In genomic region chr18:80108122-80108536, GRCh38 we compare ENCODE assay signal across 8 cellular contexts. TPM values are rescaled to one million over a fixed set of nuclear protein-coding genes. Genes with fewer than 3 reads are reported as not detected.
DNase-seq lines count a peak whose midpoint lies in the region; ATAC-seq and TF ChIP-seq lines count a peak whose summit lies in the region.

No MANE protein-coding gene starts in this region.

- DNase-seq in CD8-positive, alpha-beta memory T cell = peak in 3 of 5 donors; percentile 8 to 36 (median 16)
- DNase-seq in SK-N-MC (ENCODE audit: low read depth, low spot score) (no peak), ovary (peak; percentile 28 to 55 (median 50)), left lobe of liver (ENCODE audit: low spot score) (no peak), MV-4-11 (lab: John Stamatoyannopoulos, UW) (no peak), COLO668 (lab: John Stamatoyannopoulos, UW; ENCODE audit: unreplicated experiment) (no peak)
- peak; percentile 7 to 16 (median 14) for DNase-seq in effector memory CD8-positive, alpha-beta T cell

- TF ChIP-seq EP300 in ovary (IDR thresholded peaks at IDR 0.05) = no peak

- H3K9ac ChIP-seq in SK-N-MC (ENCODE audit: insufficient read length) = no peak overlapping the region

- H3K36me3 Mint-ChIP-seq in CD8-positive, alpha-beta memory T cell = peaks cover 0 to 4% (median 2%) of the 10 kb centered on the region in 3 donors
- H3K36me3 Mint-ChIP-seq in effector memory CD8-positive, alpha-beta T cell (ENCODE audit: insufficient read depth) = peaks cover 25% of the 10 kb centered on the region

- TF ChIP-seq CTCF in ovary (IDR thresholded peaks at IDR 0.05) = no peak

- WGBS in ovary, 3 donors = 89 to 92% (median 90%) methylated on average over 23 of the region's 23 CpGs

- H3K4me3 ChIP-seq in CD8-positive, alpha-beta memory T cell (ENCODE audit: low read length) = no peak overlapping the region
- H3K4me3 ChIP-seq in SK-N-MC (0 out of 2 replicates have a peak overlapping the region, but pooled peaks have one; percentile 9), ovary (no peak overlapping the region)

- no peak for ATAC-seq in effector memory CD8-positive, alpha-beta T cell (replicated peaks)
- ATAC-seq in left lobe of liver (no peak), GM21515 (IDR thresholded peaks at IDR 0.05; ENCODE audit: unreplicated experiment) (no peak)

- H3K27me3 ChIP-seq in CD8-positive, alpha-beta memory T cell (ENCODE audit: insufficient read depth, low read length, poor library complexity, severe bottlenecking) = no peaks in the 10 kb centered on the region
- no peaks in the 10 kb centered on the region for H3K27me3 ChIP-seq in ovary

- peaks cover 16% of the 10 kb centered on the region for H3K4me1 ChIP-seq in CD8-positive, alpha-beta memory T cell (ENCODE audit: insufficient read depth, low read length)
- peaks cover 2% of the 10 kb centered on the region for H3K4me1 ChIP-seq in ovary (ENCODE audit: insufficient read depth)

- peaks cover 33 to 54% (median 40%) of the 10 kb centered on the region in 3 donors for H3K4me1 Mint-ChIP-seq in CD8-positive, alpha-beta memory T cell
- H3K4me1 Mint-ChIP-seq in effector memory CD8-positive, alpha-beta T cell (ENCODE audit: low read depth in 2 of 2) = peaks cover 18 to 20% of the 10 kb centered on the region in 2 donors

- no peaks in the 10 kb centered on the region for H3K9me3 ChIP-seq in CD8-positive, alpha-beta memory T cell (ENCODE audit: low read length)
- H3K9me3 ChIP-seq in SK-N-MC (ENCODE audit: low read depth, low read length) = no peaks in the 10 kb centered on the region
- no peaks in the 10 kb centered on the region for H3K9me3 ChIP-seq in ovary

- H3K36me3 ChIP-seq in CD8-positive, alpha-beta memory T cell (ENCODE audit: insufficient read depth, low read length) = no peaks in the 10 kb centered on the region
- H3K36me3 ChIP-seq in SK-N-MC (ENCODE audit: insufficient read depth, low read length) (peaks cover 7% of the 10 kb centered on the region), ovary (no peaks in the 10 kb centered on the region)

- no peak overlapping the region for H3K27ac ChIP-seq in CD8-positive, alpha-beta memory T cell (ENCODE audit: low read depth, low read length)
- H3K27ac ChIP-seq in SK-N-MC (no peak overlapping the region), ovary (peak overlapping the region; percentile 21 to 93)

- intact Hi-C loops in ovary (cut with DNase I) = loop anchor here in 2 of 4 donors (5.0 to 10.0 kb wide), 2 partner anchors 73 to 76 kb away; partner anchors contain the start of gene RBFA (in 2 of the 2)

- no peaks in the 10 kb centered on the region for H3K27me3 Mint-ChIP-seq in CD8-positive, alpha-beta memory T cell
- H3K27me3 Mint-ChIP-seq in effector memory CD8-positive, alpha-beta T cell = no peaks in the 10 kb centered on the region

- no peak for TF ChIP-seq POLR2A in ovary (IDR thresholded peaks at IDR 0.05)

- POLR2A ChIA-PET in CD8-positive, alpha-beta memory T cell (lab: Charles Lee) = interaction anchor here (1.3 kb wide), 1 partner anchor 74 kb away, joined by 5 read pairs; the partner anchor contains the start of gene RBFA

- CTCF ChIA-PET in CD8-positive, alpha-beta memory T cell (lab: Charles Lee) = interaction anchor here (1.7 kb wide), 1 partner anchor 51 kb away, joined by 3 read pairs; no protein-coding TSS in a partner anchor

- peak overlapping the region in 6 of 7 donors; percentile 75 to 90 (median 82) for H3K4me3 Mint-ChIP-seq in CD8-positive, alpha-beta memory T cell
- H3K4me3 Mint-ChIP-seq in effector memory CD8-positive, alpha-beta T cell = peak overlapping the region; percentile 71 to 77

- peak overlapping the region; percentile 72 to 98 (median 94) for H3K27ac Mint-ChIP-seq in CD8-positive, alpha-beta memory T cell
- H3K27ac Mint-ChIP-seq in effector memory CD8-positive, alpha-beta T cell = peak overlapping the region; percentile 93 to 97

- no peaks in the 10 kb centered on the region for H3K9me3 Mint-ChIP-seq in CD8-positive, alpha-beta memory T cell
- H3K9me3 Mint-ChIP-seq in effector memory CD8-positive, alpha-beta T cell = no peaks in the 10 kb centered on the region

RNA-seq across cellular contexts. Expression of gene ADNP2, which starts 0.9 kb away (rescaled TPM):
- total RNA-seq in CD8-positive, alpha-beta memory T cell = 10 to 100 TPM; 18.5 to 18.9 TPM
- polyA plus RNA-seq in CD8-positive, alpha-beta memory T cell = 9.8 TPM
- total RNA-seq in ovary = 10 to 100 TPM; 11.5 to 24.6 (median 17.0) TPM
- polyA plus RNA-seq in ovary = 10 to 100 TPM in 1 of 2 donors, 1 to 10 TPM in 1; 6.7 to 16.7 TPM
- total RNA-seq in left lobe of liver = 5.4 TPM

Comparison
In these comparisons a context has a peak if more than half of its experiments do, and no peak if none do; other contexts are left out.
1. DNase-seq: peak in CD8-positive, alpha-beta memory T cell (3 of 5), effector memory CD8-positive, alpha-beta T cell (3 of 3) and ovary (5 of 5); none in SK-N-MC (single experiment), left lobe of liver (single experiment), MV-4-11 (single experiment) and COLO668 (single experiment).
2. H3K27ac ChIP-seq: peak in ovary (2 of 2); none in CD8-positive, alpha-beta memory T cell (single experiment) and SK-N-MC (single experiment).